Comparison of ENCODE assay signal across 16 cellular contexts in genomic region chr4:16684083-16684482, GRCh38.
DNase-seq lines count a peak whose midpoint lies in the region; ATAC-seq and TF ChIP-seq lines count a peak whose summit lies in the region.
"Had no signal": no experiment of that assay in that cellular context is flagged by ENCODE, and none has a peak within 500 bp of the region (broad histone marks: within the 10 kb centered on the region; RNA-seq: fewer than 3 reads in every experiment).

No MANE protein-coding gene starts in this region.

- H3K9me3 ChIP-seq in IMR-90 (ENCODE audit: control insufficient read depth, insufficient read depth, low read length) (peaks cover 6% of the 10 kb centered on the region), hepatocyte (ENCODE audit: low read depth) (no peaks in the 10 kb centered on the region), uterus (no peaks in the 10 kb centered on the region), prostate gland (no peaks in the 10 kb centered on the region)
- H3K9me3 ChIP-seq: transverse colon had no signal

- H3K4me1 ChIP-seq in IMR-90 (ENCODE audit: control insufficient read depth, insufficient read depth, low read length) = peaks cover 22% of the 10 kb centered on the region
- peaks cover 15% of the 10 kb centered on the region for H3K4me1 ChIP-seq in hepatocyte (ENCODE audit: insufficient read depth)
- peaks cover 0 to 23% of the 10 kb centered on the region in 2 donors for H3K4me1 ChIP-seq in uterus
- H3K4me1 ChIP-seq in prostate gland (replicated peaks) = no peaks in the 10 kb centered on the region
- H3K4me1 ChIP-seq: transverse colon had no signal

- WGBS in IMR-90 (ENCODE audit: extremely low coverage in 2 of 2, insufficient read length in 1 of 2), 2 experiments = no CpG with 5 or more reads among the region's 6 CpGs
- WGBS in hepatocyte (ENCODE audit: low lambda C conversion rate, missing lambda C conversion rate) = 27% methylated on average over 6 of the region's 6 CpGs
- WGBS in prostate gland = 32% methylated on average over 6 of the region's 6 CpGs

- no peak overlapping the region for H3K4me3 ChIP-seq in IMR-90 (ENCODE audit: insufficient read depth, low read depth, low read length)
- H3K4me3 ChIP-seq in hepatocyte = no peak overlapping the region
- H3K4me3 ChIP-seq in uterus = no peak overlapping the region
- no peak overlapping the region for H3K4me3 ChIP-seq in prostate gland
- H3K4me3 ChIP-seq: heart left ventricle, transverse colon had no signal

- peak overlapping the region; percentile 91; the same call in 1 of the 2 replicates for H3K27ac ChIP-seq in IMR-90 (ENCODE audit: insufficient read depth, low read length)
- peak overlapping the region; percentile 77 for H3K27ac ChIP-seq in hepatocyte
- peak overlapping the region; percentile 66 for H3K27ac ChIP-seq in uterus
- no peak overlapping the region for H3K27ac ChIP-seq in prostate gland
- H3K27ac ChIP-seq: transverse colon had no signal

- H3K27me3 ChIP-seq in IMR-90 (ENCODE audit: control insufficient read depth, insufficient read depth, low read length) (no peaks in the 10 kb centered on the region), hepatocyte (no peaks in the 10 kb centered on the region), uterus (no peaks in the 10 kb centered on the region), prostate gland (replicated peaks; ENCODE audit: insufficient read depth) (no peaks in the 10 kb centered on the region)
- H3K27me3 ChIP-seq: heart left ventricle, transverse colon had no signal

- no peak overlapping the region for H2AK9ac ChIP-seq in IMR-90 (replicated peaks; ENCODE audit: low read depth, low read length, poor library complexity)

- peaks cover 0 to 6% of the 10 kb centered on the region in 2 experiments; a peak in 2 of 4 replicates for H3K79me1 ChIP-seq in IMR-90 (ENCODE audit: low read depth in 1 of 2, low read length in 2 of 2)

- H4K20me1 ChIP-seq in IMR-90 (ENCODE audit: insufficient read depth, low read length) (no peaks in the 10 kb centered on the region), hepatocyte (ENCODE audit: insufficient read depth, poor library complexity, severe bottlenecking) (no peaks in the 10 kb centered on the region)

- peak overlapping the region; percentile 37; the same call in 1 of the 2 replicates for H2AK5ac ChIP-seq in IMR-90 (ENCODE audit: low read depth, low read length)

- no peak for ATAC-seq in IMR-90 (ENCODE audit: low read depth)
- ATAC-seq: naive thymus-derived CD4-positive, alpha-beta T cell had no signal

- peak overlapping the region; percentile 84 for H2BK120ac ChIP-seq in IMR-90 (ENCODE audit: low read depth, low read length)

- H3K79me2 ChIP-seq in hepatocyte = no peaks in the 10 kb centered on the region

- DNase-seq in IMR-90 (peak; percentile 91), dermis microvascular lymphatic vessel endothelial cell (ENCODE audit: low read depth in 2 of 2) (peak; percentile 75 to 92), hepatocyte (ENCODE audit: low spot score) (peak; percentile 36), uterus (no peak), mesenteric fat pad (ENCODE audit: low spot score) (no peak), NCI-H128 (lab: John Stamatoyannopoulos, UW; ENCODE audit: unreplicated experiment) (no peak), prostate gland (ENCODE audit: low spot score) (no peak)
- DNase-seq: activated CD4-positive, alpha-beta T cell treated with anti-CD3 and anti-CD28 coated beads, Interleukin-2, amount 50 U/mL, for 4 hours; CD8-positive, alpha-beta memory T cell; effector memory CD4-positive, alpha-beta T cell; heart left ventricle; naive thymus-derived CD4-positive, alpha-beta T cell; NCI-H2171; SHP77; stimulated activated CD4-positive, alpha-beta T cell treated with anti-CD3 and anti-CD28 coated beads, Interleukin-2, amount 100 ng/mL, for 48 hours; transverse colon had no signal

- peaks cover 13% of the 10 kb centered on the region; the same call in 1 of the 2 replicates for H3K9me1 ChIP-seq in IMR-90 (ENCODE audit: insufficient read depth, low read length)

- H3K23ac ChIP-seq in IMR-90 (ENCODE audit: low read depth, low read length) = peak overlapping the region; percentile 69; the same call in 1 of the 2 replicates

- peak overlapping the region; percentile 89 for H2BK20ac ChIP-seq in IMR-90 (ENCODE audit: low read depth, low read length)

- peak overlapping the region; percentile 17; the same call in 2 of the 3 replicates for H2BK15ac ChIP-seq in IMR-90 (ENCODE audit: low read depth, low read length)

- H3K9ac ChIP-seq in IMR-90 (ENCODE audit: low read depth, low read length) = no peak overlapping the region; the same call in 1 of the 2 replicates

- BruUV-seq in IMR-90 (replicated peaks; lab: Mats Ljungman, UMichigan) = no TSS peak

- peak overlapping the region; percentile 71; the same call in 1 of the 2 replicates for H3K14ac ChIP-seq in IMR-90 (replicated peaks; ENCODE audit: low read depth, low read length)

- peak overlapping the region; percentile 98 for H3K18ac ChIP-seq in IMR-90 (ENCODE audit: low read depth, low read length)

- H2AFZ ChIP-seq in IMR-90 (replicated peaks; ENCODE audit: low read length, poor library complexity) (no peak overlapping the region), hepatocyte (no peak overlapping the region)

- H4K91ac ChIP-seq in IMR-90 (ENCODE audit: insufficient read depth, low read depth, low read length) = peak overlapping the region; percentile 59

- H3K56ac ChIP-seq in IMR-90 (ENCODE audit: extremely low read depth, insufficient read depth, low read length) = 0 out of 2 replicates have a peak overlapping the region, but pooled peaks have one; percentile 13

- intact Hi-C loops in IMR-90 (cut with micrococcal nuclease) = no loop called here
- intact Hi-C loops in uterus (cut with DNase I; ENCODE audit: low total_unique reads) = no loop called here
- intact Hi-C loops in prostate gland (cut with DNase I) = no loop called here

- in situ Hi-C loops in IMR-90 (cut with MboI; ENCODE audit: low sequenced_read_pairs) = no loop called here

- TF ChIP-seq CTCF in IMR-90 (conservative IDR thresholded peaks at IDR 0.05; ENCODE audit: low read depth, low read length) (no peak), hepatocyte (IDR thresholded peaks at IDR 0.05; ENCODE audit: poor library complexity) (no peak), uterus (IDR thresholded peaks at IDR 0.05) (no peak), prostate gland (IDR thresholded peaks at IDR 0.05) (no peak)

- peak overlapping the region; percentile 91 for H4K5ac ChIP-seq in IMR-90 (ENCODE audit: low read depth, low read length)

- TF ChIP-seq POLR2A in IMR-90 (IDR thresholded peaks at IDR 0.05; ENCODE audit: low read depth, low read length) (no peak), uterus (IDR thresholded peaks at IDR 0.05) (no peak), prostate gland (IDR thresholded peaks at IDR 0.05) (no peak)

- CTCF ChIA-PET in IMR-90 (lab: Yijun Ruan, JAX) = interaction anchor here (0.9 kb wide), 1 partner anchor 16 kb away, joined by 3 read pairs; no protein-coding TSS in a partner anchor

- no peaks in the 10 kb centered on the region for H3K9me2 ChIP-seq in hepatocyte (replicated peaks; ENCODE audit: insufficient read depth)

- POLR2A ChIA-PET in IMR-90 (lab: Charles Lee; ENCODE audit: unreplicated experiment) = no interaction called here

- H3K4me2 ChIP-seq in IMR-90 (ENCODE audit: low read depth, low read length) (peak overlapping the region; percentile 41; the same call in 1 of the 2 replicates), hepatocyte (peak overlapping the region; percentile 54)

- peak overlapping the region; percentile 81 for H2BK5ac ChIP-seq in IMR-90 (ENCODE audit: low read depth, low read length, poor library complexity, severe bottlenecking)

- TF ChIP-seq RAD21 in IMR-90 (IDR thresholded peaks at IDR 0.05; ENCODE audit: low read length) = no peak

- H3K4ac ChIP-seq in IMR-90 (ENCODE audit: low read depth, low read length) = peak overlapping the region; percentile 76

- no peaks in the 10 kb centered on the region for H3K36me3 ChIP-seq in IMR-90 (ENCODE audit: control insufficient read depth, insufficient read depth, low read length)
- H3K36me3 ChIP-seq in hepatocyte (replicated peaks; ENCODE audit: insufficient read depth, low read depth) = no peaks in the 10 kb centered on the region
- no peaks in the 10 kb centered on the region for H3K36me3 ChIP-seq in uterus
- H3K36me3 ChIP-seq in prostate gland = no peaks in the 10 kb centered on the region
- H3K36me3 ChIP-seq: heart left ventricle, transverse colon had no signal

- peak overlapping the region; percentile 36 to 65; a peak in 2 of 4 replicates for H4K8ac ChIP-seq in IMR-90 (ENCODE audit: low read depth in 2 of 2, low read length in 2 of 2)

- dilution Hi-C loops in IMR-90 (cut with HindIII; ENCODE audit: low sequenced_read_pairs, unreplicated experiment) = no loop called here

TF ChIP-seq in IMR-90, 13 proteins besides CTCF, POLR2A, EP300 and RAD21:
- TF ChIP-seq MAFK (IDR thresholded peaks at IDR 0.05; ENCODE audit: low read depth, low read length) (peak; percentile 45), CEBPB (IDR thresholded peaks at IDR 0.05; ENCODE audit: low read depth, low read length) (no peak), MXI1 (IDR thresholded peaks at IDR 0.05; ENCODE audit: borderline replicate concordance, low read depth, low read length) (no peak)
- TF ChIP-seq, protein P1, sequence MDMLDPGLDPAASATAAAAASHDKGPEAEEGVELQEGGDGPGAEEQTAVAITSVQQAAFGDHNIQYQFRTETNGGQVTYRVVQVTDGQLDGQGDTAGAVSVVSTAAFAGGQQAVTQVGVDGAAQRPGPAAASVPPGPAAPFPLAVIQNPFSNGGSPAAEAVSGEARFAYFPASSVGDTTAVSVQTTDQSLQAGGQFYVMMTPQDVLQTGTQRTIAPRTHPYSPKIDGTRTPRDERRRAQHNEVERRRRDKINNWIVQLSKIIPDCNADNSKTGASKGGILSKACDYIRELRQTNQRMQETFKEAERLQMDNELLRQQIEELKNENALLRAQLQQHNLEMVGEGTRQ (IDR thresholded peaks at IDR 0.05; ENCODE audit: low read depth, low read length) = no peak

Comparison
In these comparisons a context has a peak if more than half of its experiments do, and no peak if none do; other contexts are left out.
1. DNase-seq: peak in IMR-90 (single experiment), dermis microvascular lymphatic vessel endothelial cell (2 of 2) and hepatocyte (single experiment); none in uterus (0 of 2), mesenteric fat pad (single experiment), NCI-H128 (single experiment) and prostate gland (single experiment).
2. H3K27ac ChIP-seq: peak in IMR-90 (single experiment), hepatocyte (single experiment) and uterus (2 of 2); none in prostate gland (0 of 2).